Comparison of ENCODE assay signal across 9 cellular contexts in the genomic region with DNA sequence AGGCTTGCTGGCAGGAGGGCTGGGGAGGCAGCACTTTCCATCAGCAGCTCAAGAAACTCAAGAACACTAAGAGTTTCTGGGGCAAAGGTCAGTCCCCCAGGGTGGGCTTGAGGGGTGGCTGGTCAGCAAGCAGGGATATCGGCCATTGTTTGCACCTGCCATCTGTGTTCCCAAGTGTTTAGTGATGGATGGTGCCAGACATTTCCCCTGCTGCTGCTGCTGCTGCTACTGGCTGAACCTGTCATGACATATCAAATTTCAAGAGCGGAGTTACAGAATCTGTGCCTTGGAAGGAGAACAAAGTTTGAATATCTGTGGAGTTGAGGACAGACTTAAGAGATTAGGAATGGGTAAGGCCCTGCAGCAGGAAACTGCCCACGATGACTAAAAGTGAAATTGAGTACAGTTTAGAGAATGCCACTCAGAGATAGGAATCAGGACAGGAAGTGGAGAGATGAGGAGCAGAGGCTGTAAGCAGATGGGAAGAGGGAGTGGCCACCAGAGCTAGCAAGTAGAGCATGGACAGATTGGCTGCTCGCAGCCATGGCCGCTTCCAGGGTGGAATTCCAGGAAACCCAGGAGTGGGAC. TPM values are rescaled to one million over a fixed set of nuclear protein-coding genes. Genes with fewer than 3 reads are reported as not detected.
A peak's percentile ranks its signal among the peaks of the same experiment; 100 is the strongest.
DNase-seq lines count a peak whose midpoint lies in the region; ATAC-seq, FAIRE-seq and TF ChIP-seq lines count a peak whose summit lies in the region.
"Had no signal": no experiment of that assay in that cellular context is flagged by ENCODE, and none has a peak within 500 bp of the region (broad histone marks: within the 10 kb centered on the region; RNA-seq: fewer than 3 reads in every experiment).

No MANE protein-coding gene starts in this region.

- 11 to 13% methylated on average over 5 of the region's 5 CpGs for WGBS in GM23248 (ENCODE audit: low coverage in 1 of 2, low lambda C conversion rate in 2 of 2, missing lambda C conversion rate in 2 of 2), 2 experiments

- H3K9me3 ChIP-seq in GM23248 (ENCODE audit: low read depth), result no peaks in the 10 kb centered on the region
- H3K9me3 ChIP-seq in osteoblast (ENCODE audit: low read depth, low read length), result no peaks in the 10 kb centered on the region

- ATAC-seq in HG02840 (IDR thresholded peaks at IDR 0.05; ENCODE audit: low FRiP score, unreplicated experiment), result no peak

- in situ Hi-C loops in GM23248 (cut with MboI), result no loop called here

- no peaks in the 10 kb centered on the region for H3K9me2 ChIP-seq in GM23248 (ENCODE audit: insufficient read depth)

- H3K27me3 ChIP-seq in GM23248 (replicated peaks; ENCODE audit: insufficient read depth) (no peaks in the 10 kb centered on the region), bronchial epithelial cell (ENCODE audit: control insufficient read depth, insufficient read depth, low read length) (no peaks in the 10 kb centered on the region), osteoblast (ENCODE audit: insufficient read depth, low read length) (no peaks in the 10 kb centered on the region)

- DNase-seq in GM23248 (peak; percentile 75), NCI-H446 (lab: John Stamatoyannopoulos, UW) (peak; percentile 12 to 67), bronchial epithelial cell (ENCODE audit: low read depth) (peak; percentile 72), osteoblast (ENCODE audit: insufficient read length, low spot score, missing footprints) (peak; percentile 27), HuH-7 (ENCODE audit: low spot score) (no peak)
- DNase-seq in stimulated activated CD4-positive, alpha-beta T cell treated with anti-CD3 and anti-CD28 coated beads, Interleukin-12 subunit alpha, Interleukin-12 subunit beta, amount 100 ng/mL, for 4 hours, result no peak
- DNase-seq: hypothalamus; stimulated activated CD4-positive, alpha-beta T cell treated with anti-CD3 and anti-CD28 coated beads, Interleukin-4, amount 100 ng/mL, for 1 hour had no signal

- peak; percentile 52 for FAIRE-seq in bronchial epithelial cell (lab: Jason Lieb, UNC)

- peak overlapping the region; percentile 19 for H3K4me3 ChIP-seq in GM23248
- no peak overlapping the region for H3K4me3 ChIP-seq in bronchial epithelial cell (ENCODE audit: low read depth, low read length)
- H3K4me3 ChIP-seq in osteoblast (ENCODE audit: insufficient read depth, low read length), result no peak overlapping the region

- no peak for TF ChIP-seq CTCF in bronchial epithelial cell (IDR thresholded peaks at IDR 0.05; ENCODE audit: insufficient read depth, low read length, severe bottlenecking)
- no peak for TF ChIP-seq CTCF in osteoblast (IDR thresholded peaks at IDR 0.05; ENCODE audit: extremely low read depth, low read depth, low read length)

- H2AFZ ChIP-seq in GM23248 (peak overlapping the region; percentile 70), osteoblast (ENCODE audit: low read length) (peak overlapping the region; percentile 71)

- H3K4me1 ChIP-seq in GM23248 (ENCODE audit: insufficient read depth) (peaks cover 10% of the 10 kb centered on the region), osteoblast (ENCODE audit: insufficient read depth, low read length) (peaks cover 6% of the 10 kb centered on the region)

- H3K9ac ChIP-seq in GM23248, result no peak overlapping the region

- H3K36me3 ChIP-seq in GM23248 (ENCODE audit: low read depth), result no peaks in the 10 kb centered on the region
- no peaks in the 10 kb centered on the region for H3K36me3 ChIP-seq in bronchial epithelial cell (ENCODE audit: control insufficient read depth, insufficient read depth, low read length)
- H3K36me3 ChIP-seq in osteoblast (ENCODE audit: insufficient read depth, low read length), result no peaks in the 10 kb centered on the region

- H3K4me2 ChIP-seq in GM23248 (ENCODE audit: unreplicated experiment) (peak overlapping the region; percentile 71), osteoblast (ENCODE audit: insufficient read depth, low read length) (peak overlapping the region; percentile 24)

- no peaks in the 10 kb centered on the region for H3K79me2 ChIP-seq in GM23248 (ENCODE audit: insufficient read depth)
- no peaks in the 10 kb centered on the region for H3K79me2 ChIP-seq in osteoblast (ENCODE audit: insufficient read depth, low read length)

- H4K20me1 ChIP-seq in GM23248 (ENCODE audit: insufficient read depth) (no peaks in the 10 kb centered on the region), osteoblast (ENCODE audit: insufficient read depth, low read length) (no peaks in the 10 kb centered on the region)

- H3F3A ChIP-seq in GM23248 (ENCODE audit: insufficient read depth), result peaks cover 14% of the 10 kb centered on the region

- H3K27ac ChIP-seq in GM23248 (peak overlapping the region; percentile 9; the same call in 1 of the 2 replicates), osteoblast (ENCODE audit: low read depth, low read length) (no peak overlapping the region)

RNA-seq across cellular contexts. Expression of a gene that starts 39.2 kb away (rescaled TPM):
- total RNA-seq in GM23248 (2014; rRNA removed; shearing (Covaris generic)), result 193 and 238 TPM in 2 replicates
- polyA plus RNA-seq in GM23248 (2016; fragmentation: Nextera tagmentation; extraction: Ambion mirVana), result 98.8 and 99.9 TPM in 2 replicates
- total RNA-seq in bronchial epithelial cell, result 17.4 and 39.8 TPM in 2 replicates
- total RNA-seq in osteoblast, result 73.4 and 87.9 TPM in 2 replicates

Comparison
In these comparisons a context has a peak if more than half of its experiments do, and no peak if none do; other contexts are left out.
1. DNase-seq: peak in GM23248 (single experiment), NCI-H446 (2 of 2), bronchial epithelial cell (single experiment) and osteoblast (single experiment); none in HuH-7 (single experiment) and stimulated activated CD4-positive, alpha-beta T cell treated with anti-CD3 and anti-CD28 coated beads, Interleukin-12 subunit alpha, Interleukin-12 subunit beta, amount 100 ng/mL, for 4 hours (single experiment).